1 cellular context compared by ENCODE assay signal in the genomic region with DNA sequence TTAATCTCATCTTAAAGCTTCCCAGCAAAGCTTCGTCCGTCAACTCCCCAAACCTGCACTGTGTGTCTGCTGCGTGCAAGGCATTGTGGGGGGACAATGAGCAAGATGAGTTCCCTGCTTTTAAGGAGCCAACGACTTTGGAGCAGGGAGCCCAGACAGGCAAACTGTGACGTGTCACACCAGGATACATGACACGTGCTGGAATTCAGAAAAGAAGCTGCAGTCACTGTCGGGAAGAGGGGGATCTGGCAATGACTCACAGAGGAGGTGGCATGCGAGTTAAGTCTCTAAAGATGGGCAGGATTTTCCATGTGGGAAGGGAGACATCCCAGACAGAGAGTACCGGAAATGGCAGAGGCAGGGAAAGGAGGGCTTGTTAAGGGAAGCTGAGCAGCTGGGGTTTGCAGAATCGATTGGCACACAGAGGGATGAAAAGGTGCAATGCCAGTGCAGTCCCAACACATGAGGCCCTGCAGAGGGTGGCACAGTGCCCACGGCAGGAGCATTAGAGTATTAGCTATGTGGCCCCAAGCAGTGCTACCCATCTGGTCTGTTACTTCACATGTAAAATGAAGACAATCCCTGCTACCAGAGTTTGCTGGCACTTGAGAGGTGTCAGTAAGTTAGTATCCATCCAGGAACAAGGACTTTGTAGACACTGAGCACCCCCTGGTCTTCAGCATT.
TF ChIP-seq lines count a peak whose summit lies in the region.

No MANE protein-coding gene starts in this region.

TF ChIP-seq in endothelial cell of umbilical vein, 7 proteins besides CTCF, POLR2A, EP300 and RAD21:
- TF ChIP-seq FOS (IDR thresholded peaks at IDR 0.05; ENCODE audit: borderline replicate concordance, insufficient read depth, low read length) (no peak), POLR2AphosphoS5 (IDR thresholded peaks at IDR 0.05; ENCODE audit: insufficient read depth, low read depth, low read length) (no peak), EZH2 (IDR thresholded peaks at IDR 0.05; ENCODE audit: borderline replicate concordance, low read depth, low read length, severe bottlenecking) (no peak), MYC (IDR thresholded peaks at IDR 0.05; ENCODE audit: low read depth, low read length) (no peak), JUN (IDR thresholded peaks at IDR 0.05; ENCODE audit: borderline replicate concordance, insufficient read depth, insufficient read length, low read depth) (no peak), GATA2 (IDR thresholded peaks at IDR 0.05; ENCODE audit: insufficient read depth, insufficient read length, low read depth, low read length) (no peak)
- TF ChIP-seq, protein P1, sequence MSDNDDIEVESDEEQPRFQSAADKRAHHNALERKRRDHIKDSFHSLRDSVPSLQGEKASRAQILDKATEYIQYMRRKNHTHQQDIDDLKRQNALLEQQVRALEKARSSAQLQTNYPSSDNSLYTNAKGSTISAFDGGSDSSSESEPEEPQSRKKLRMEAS (IDR thresholded peaks at IDR 0.05; ENCODE audit: insufficient read depth, insufficient read length) = no peak
